8 cellular contexts compared by ENCODE assay signal in genomic region chr5:177496111-177497010, GRCh38. TPM values are rescaled to one million over a fixed set of nuclear protein-coding genes. Genes with fewer than 3 reads are reported as not detected.
DNase-seq lines count a peak whose midpoint lies in the region; ATAC-seq and TF ChIP-seq lines count a peak whose summit lies in the region.

No MANE protein-coding gene starts in this region.

- H3K4me2 ChIP-seq in neuronal stem cell (ENCODE audit: insufficient read depth, low read length, poor library complexity, severe bottlenecking): peak overlapping the region; percentile 89

- no CpG with 5 or more reads among the region's 31 CpGs for WGBS in neuronal stem cell (ENCODE audit: extremely low coverage in 2 of 2, insufficient read length in 2 of 2, insufficient replicate concordance in 1 of 2), 2 donors

- H3K4me3 ChIP-seq in MG63 (peak overlapping the region; percentile 65), WERI-Rb-1 (ENCODE audit: low read depth, low read length) (peak overlapping the region; percentile 61), neuronal stem cell (ENCODE audit: low read length in 2 of 2) (peak overlapping the region; percentile 75 to 89)

- ATAC-seq in GM19463 (IDR thresholded peaks at IDR 0.05; ENCODE audit: unreplicated experiment): no peak

- H3K18ac ChIP-seq in neuronal stem cell (ENCODE audit: low read length): peak overlapping the region; percentile 97

- H3K9ac ChIP-seq in neuronal stem cell (ENCODE audit: low read depth, low read length, poor library complexity): peak overlapping the region; percentile 96

- peak overlapping the region; percentile 98 for H2BK15ac ChIP-seq in neuronal stem cell (ENCODE audit: low read length)

- peak overlapping the region; percentile 99 for H2BK5ac ChIP-seq in neuronal stem cell (ENCODE audit: low read length)

- H3K4me1 ChIP-seq in neuronal stem cell (ENCODE audit: control insufficient read depth in 2 of 2, insufficient read depth in 1 of 2, low read depth in 1 of 2, low read length in 2 of 2): peaks cover 32 to 39% of the 10 kb centered on the region in 2 donors

- peak overlapping the region; percentile 65 for H3K14ac ChIP-seq in neuronal stem cell (ENCODE audit: low read length)

- peak overlapping the region; percentile 86 for H3K23ac ChIP-seq in neuronal stem cell (ENCODE audit: low read depth, low read length, poor library complexity)

- peak overlapping the region; percentile 31 for H2AFZ ChIP-seq in neuronal stem cell (ENCODE audit: low read length)

- peak; percentile 25 for TF ChIP-seq CTCF in WERI-Rb-1 (IDR thresholded peaks at IDR 0.05; ENCODE audit: low read depth, low read length)

- peak overlapping the region; percentile 98 for H2AK5ac ChIP-seq in neuronal stem cell (ENCODE audit: low read depth, low read length)

- peak overlapping the region; percentile 19 for H3K4ac ChIP-seq in neuronal stem cell (ENCODE audit: low read length)

- H3K36me3 ChIP-seq in MG63 (peaks cover 48% of the 10 kb centered on the region), WERI-Rb-1 (peaks cover 5% of the 10 kb centered on the region; the same call in 1 of the 2 replicates), neuronal stem cell (replicated peaks in 1 of 2; ENCODE audit: control insufficient read depth in 2 of 2, insufficient read depth in 2 of 2, low read length in 2 of 2) (peaks cover 19 to 45% of the 10 kb centered on the region in 2 donors)

- H4K8ac ChIP-seq in neuronal stem cell (ENCODE audit: low read depth, low read length): peak overlapping the region; percentile 68

- H3K27ac ChIP-seq in WERI-Rb-1 (peak overlapping the region; percentile 92), neuronal stem cell (replicated peaks; ENCODE audit: low read length) (peak overlapping the region; percentile 95)

- peak overlapping the region; percentile 87 for H4K91ac ChIP-seq in neuronal stem cell (ENCODE audit: low read depth, low read length, poor library complexity)

- peak overlapping the region; percentile 3 for H2BK120ac ChIP-seq in neuronal stem cell (ENCODE audit: low read depth, low read length)

- H3K27me3 ChIP-seq in MG63 (no peaks in the 10 kb centered on the region), WERI-Rb-1 (ENCODE audit: insufficient read depth, low read depth, severe bottlenecking) (no peaks in the 10 kb centered on the region), neuronal stem cell (ENCODE audit: control insufficient read depth in 3 of 3, insufficient read depth in 3 of 3, low read depth in 1 of 3, low read length in 3 of 3) (peaks cover 0 to 14% (median 0%) of the 10 kb centered on the region in 3 experiments)

- H3K9me3 ChIP-seq in MG63 (no peaks in the 10 kb centered on the region), WERI-Rb-1 (ENCODE audit: severe bottlenecking) (no peaks in the 10 kb centered on the region), neuronal stem cell (replicated peaks in 1 of 2; ENCODE audit: control insufficient read depth in 2 of 2, insufficient read depth in 1 of 2, low read depth in 1 of 2, low read length in 2 of 2) (no peaks in the 10 kb centered on the region)

- H2BK12ac ChIP-seq in neuronal stem cell (ENCODE audit: low read length): peak overlapping the region; percentile 36

- peaks cover 8% of the 10 kb centered on the region for H3K79me1 ChIP-seq in neuronal stem cell (ENCODE audit: low read depth, low read length)

- peak; percentile 34 to 69 for DNase-seq in NCI-H524 (lab: John Stamatoyannopoulos, UW)
- no peak for DNase-seq in NCI-H524 treated with DMSO at 0.1 percent for 48 hours (lab: John Stamatoyannopoulos, UW)
- DNase-seq in MG63: peak; percentile 96
- DNase-seq in WERI-Rb-1: peak; percentile 71
- DNase-seq in fibroblast of the conjunctiva (ENCODE audit: low read depth): peak; percentile 91
- DNase-seq in neuronal stem cell (ENCODE audit: low spot score): peak; percentile 89
- no peak for DNase-seq in stimulated activated CD4-positive, alpha-beta T cell treated with anti-CD3 and anti-CD28 coated beads, Interleukin-2, amount 100 ng/mL, for 48 hours

RNA-seq across cellular contexts. Expression of gene PDLIM7, which starts 1.0 kb away (rescaled TPM):
- total RNA-seq in MG63 (2014; rRNA removed; shearing (Covaris generic); ENCODE audit: low replicate concordance): 77.8 and 165 TPM in 2 replicates
- 206 TPM for polyA plus RNA-seq in neuronal stem cell (2013, experiment 1 of 2)
- 193 TPM for polyA plus RNA-seq in neuronal stem cell (2013, experiment 2 of 2)

RNA-seq across cellular contexts. Expression of gene DOK3, which starts 13.3 kb away (rescaled TPM):
- 0.92 TPM in 1 of 2 replicates, not detected in the other for total RNA-seq in MG63 (2014; rRNA removed; shearing (Covaris generic); ENCODE audit: low replicate concordance)
- polyA plus RNA-seq in neuronal stem cell (2013, experiment 1 of 2): 1.2 TPM
- 1.2 TPM for polyA plus RNA-seq in neuronal stem cell (2013, experiment 2 of 2)

RNA-seq across cellular contexts. Expression of gene DDX41, which starts 20.4 kb away (rescaled TPM):
- 125 and 127 TPM in 2 replicates for total RNA-seq in MG63 (2014; rRNA removed; shearing (Covaris generic); ENCODE audit: low replicate concordance)
- 67.4 TPM for polyA plus RNA-seq in neuronal stem cell (2013, experiment 1 of 2)
- polyA plus RNA-seq in neuronal stem cell (2013, experiment 2 of 2): 68.2 TPM

RNA-seq across cellular contexts. Expression of gene DBN1, which starts 22.9 kb away (rescaled TPM):
- total RNA-seq in MG63 (2014; rRNA removed; shearing (Covaris generic); ENCODE audit: low replicate concordance): 245 and 334 TPM in 2 replicates
- 205 TPM for polyA plus RNA-seq in neuronal stem cell (2013, experiment 1 of 2)
- 197 TPM for polyA plus RNA-seq in neuronal stem cell (2013, experiment 2 of 2)

RNA-seq across cellular contexts. Expression of gene PRR7, which starts 49.7 kb away (rescaled TPM):
- total RNA-seq in MG63 (2014; rRNA removed; shearing (Covaris generic); ENCODE audit: low replicate concordance): 61.4 and 68.2 TPM in 2 replicates
- polyA plus RNA-seq in neuronal stem cell (2013, experiment 1 of 2): 26.8 TPM
- polyA plus RNA-seq in neuronal stem cell (2013, experiment 2 of 2): 26.8 TPM

Comparison
In these comparisons a context has a peak if more than half of its experiments do, and no peak if none do; other contexts are left out.
1. DNase-seq: peak in NCI-H524 (2 of 2), MG63 (single experiment), WERI-Rb-1 (single experiment), fibroblast of the conjunctiva (single experiment) and neuronal stem cell (single experiment); none in NCI-H524 treated with DMSO at 0.1 percent for 48 hours (single experiment) and stimulated activated CD4-positive, alpha-beta T cell treated with anti-CD3 and anti-CD28 coated beads, Interleukin-2, amount 100 ng/mL, for 48 hours (0 of 2).
2. Peak in every context shown above with its lines, with median percentiles within 50 percentile points of each other: H3K4me3 ChIP-seq.